In the genomic region with DNA sequence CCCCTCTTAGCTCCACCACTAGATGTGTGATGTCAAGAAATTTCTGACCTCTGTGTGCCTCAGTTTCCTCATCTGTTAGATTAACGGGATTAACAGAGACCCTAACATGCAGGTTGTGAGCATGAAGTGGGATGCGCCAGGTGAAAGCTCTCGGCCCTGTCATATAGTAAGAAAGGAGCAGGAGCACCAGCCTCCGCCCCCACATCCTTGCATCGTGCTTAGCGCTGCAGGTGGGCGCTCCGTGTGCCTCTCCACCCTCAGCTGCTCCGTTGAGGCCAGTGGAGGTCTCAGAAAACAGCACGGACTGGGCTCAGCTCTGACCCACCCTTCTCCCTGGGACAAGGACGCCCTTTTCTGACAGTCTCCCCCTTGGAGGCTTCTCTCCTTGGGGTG, we compare ENCODE assay signal across 20 cellular contexts.
DNase-seq lines count a peak whose midpoint lies in the region; FAIRE-seq and TF ChIP-seq lines count a peak whose summit lies in the region.
"Had no signal": no experiment of that assay in that cellular context is flagged by ENCODE, and none has a peak within 500 bp of the region (broad histone marks: within the 10 kb centered on the region; RNA-seq: fewer than 3 reads in every experiment).

No MANE protein-coding gene starts in this region.

- peak; percentile 2 for DNase-seq in activated CD8-positive, alpha-beta memory T cell treated with anti-CD3 and anti-CD28 coated beads, Interleukin-2, amount 50 U/mL, for 4 hours
- DNase-seq in activated CD8-positive, alpha-beta memory T cell treated with anti-CD3 and anti-CD28 coated beads, Interleukin-2, amount 50 U/mL, for 48 hours: no peak
- DNase-seq in CD14-positive monocyte (ENCODE audit: low spot score) (peak; percentile 12), chondrocyte (ENCODE audit: low spot score) (peak; percentile 57), posterior vena cava (ENCODE audit: low spot score) (peak; percentile 61), NCI-H187 treated with DMSO at 0.1 percent for 48 hours (lab: John Stamatoyannopoulos, UW) (no peak), H54 (ENCODE audit: insufficient read length, low spot score) (no peak), hippocampal formation (lab: John Stamatoyannopoulos, UW) (no peak)
- DNase-seq: C1 segment of cervical spinal cord; Calu3; CD8-positive, alpha-beta memory T cell; MV-4-11; NCI-H1105 treated with DMSO at 0.1 percent for 48 hours; NCI-H446; NCI-H526; SHP77 had no signal

- no peak for FAIRE-seq in H54 (lab: Jason Lieb, UNC)
- FAIRE-seq: G401.6, GM12892 had no signal

- peaks cover 0 to 2% (median 0%) of the 10 kb centered on the region in 3 donors for H3K27me3 Mint-ChIP-seq in CD14-positive monocyte (ENCODE audit: low read depth in 3 of 3)
- H3K27me3 Mint-ChIP-seq in chondrocyte (ENCODE audit: low read depth): no peaks in the 10 kb centered on the region
- H3K27me3 Mint-ChIP-seq: CD8-positive, alpha-beta memory T cell; IgD-negative memory B cell had no signal

- no peak for TF ChIP-seq CTCF in CD14-positive monocyte (IDR thresholded peaks at IDR 0.05)
- TF ChIP-seq CTCF in chondrocyte (IDR thresholded peaks at IDR 0.05): no peak

- H3K9me3 Mint-ChIP-seq in CD14-positive monocyte: no peaks in the 10 kb centered on the region
- H3K9me3 Mint-ChIP-seq in chondrocyte (ENCODE audit: low read depth): no peaks in the 10 kb centered on the region
- H3K9me3 Mint-ChIP-seq: CD8-positive, alpha-beta memory T cell; GM23338; IgD-negative memory B cell had no signal

- H3K36me3 Mint-ChIP-seq in CD14-positive monocyte (peaks cover 73 to 90% of the 10 kb centered on the region in 2 donors), chondrocyte (ENCODE audit: low read depth) (peaks cover 26% of the 10 kb centered on the region)

- TF ChIP-seq POLR2A in H54 (IDR thresholded peaks at IDR 0.05; ENCODE audit: low read depth, low read length): no peak

- H3K4me1 Mint-ChIP-seq in CD14-positive monocyte (peaks cover 23% of the 10 kb centered on the region), chondrocyte (ENCODE audit: low read depth) (peaks cover 13% of the 10 kb centered on the region)
- H3K4me1 Mint-ChIP-seq: CD8-positive, alpha-beta memory T cell had no signal

- H3K4me3 Mint-ChIP-seq in CD14-positive monocyte (no peak overlapping the region), chondrocyte (ENCODE audit: unreplicated experiment) (no peak overlapping the region)
- H3K4me3 Mint-ChIP-seq: CD8-positive, alpha-beta memory T cell; GM23338; IgD-negative memory B cell had no signal

- H3K27ac Mint-ChIP-seq in CD14-positive monocyte (no peak overlapping the region), chondrocyte (ENCODE audit: unreplicated experiment) (no peak overlapping the region)
- H3K27ac Mint-ChIP-seq: CD8-positive, alpha-beta memory T cell; GM23338; IgD-negative memory B cell had no signal

- intact Hi-C loops in CD14-positive monocyte (cut with micrococcal nuclease): no loop called here
- intact Hi-C loops in posterior vena cava (cut with DNase I): loop anchor here in 1 of 2 donors (1.0 kb wide), 1 partner anchor 41 kb away; no protein-coding TSS in a partner anchor

Comparison
In these comparisons a context has a peak if more than half of its experiments do, and no peak if none do; other contexts are left out.
1. DNase-seq: peak in activated CD8-positive, alpha-beta memory T cell treated with anti-CD3 and anti-CD28 coated beads, Interleukin-2, amount 50 U/mL, for 4 hours (single experiment), CD14-positive monocyte (single experiment), chondrocyte (single experiment) and posterior vena cava (single experiment); none in activated CD8-positive, alpha-beta memory T cell treated with anti-CD3 and anti-CD28 coated beads, Interleukin-2, amount 50 U/mL, for 48 hours (single experiment), NCI-H187 treated with DMSO at 0.1 percent for 48 hours (single experiment), H54 (single experiment) and hippocampal formation (0 of 2).